ENCODE assay signal across 1 cellular context in genomic region chr1:156211243-156211642, GRCh38.
TF ChIP-seq lines count a peak whose summit lies in the region.

No MANE protein-coding gene starts in this region.

TF ChIP-seq in HEK293, 187 proteins besides CTCF, POLR2A, EP300 and RAD21 (continued from another document):
- TF ChIP-seq ZNF133 (tag by site-specific recombination; IDR thresholded peaks at IDR 0.05), result no peak
